ENCODE assay signal across 16 cellular contexts in genomic region chr7:73602721-73603651, GRCh38. TPM values are rescaled to one million over a fixed set of nuclear protein-coding genes. Genes with fewer than 3 reads are reported as not detected.
DNase-seq lines count a peak whose midpoint lies in the region; ATAC-seq and TF ChIP-seq lines count a peak whose summit lies in the region.
"Had no signal": no experiment of that assay in that cellular context is flagged by ENCODE, and none has a peak within 500 bp of the region (broad histone marks: within the 10 kb centered on the region; RNA-seq: fewer than 3 reads in every experiment).

No MANE protein-coding gene starts in this region.

- peaks cover 19% of the 10 kb centered on the region for H3K27me3 Mint-ChIP-seq in nephron progenitor cell (ENCODE audit: low read depth, poor library complexity)

- H4K20me1 ChIP-seq in PC-3 (ENCODE audit: low read length) (no peaks in the 10 kb centered on the region), MM.1S (ENCODE audit: insufficient read depth, low read length) (no peaks in the 10 kb centered on the region)

- ATAC-seq in PC-3 (peak; percentile 46), esophagus mucosa (no peak), GM19395 (IDR thresholded peaks at IDR 0.05; ENCODE audit: unreplicated experiment) (no peak)

- H3K9me2 ChIP-seq in PC-3 (replicated peaks; ENCODE audit: low read length) (no peaks in the 10 kb centered on the region), MM.1S (replicated peaks; ENCODE audit: insufficient read depth, low read length) (no peaks in the 10 kb centered on the region)

- H3K79me2 ChIP-seq in PC-3 (ENCODE audit: low read length): no peaks in the 10 kb centered on the region
- H3K79me2 ChIP-seq in MM.1S (ENCODE audit: low read length): no peaks in the 10 kb centered on the region

- H3K9me3 Mint-ChIP-seq in nephron progenitor cell: no peaks in the 10 kb centered on the region
- H3K9me3 Mint-ChIP-seq: activated B cell treated with CpG ODN at 0.5 μM for 24 hours had no signal

- POLR2A ChIA-PET in PC-3 (lab: Charles Lee; ENCODE audit: unreplicated experiment): interaction anchor here (0.6 kb wide), 1 partner anchor 86 kb away, joined by 3 read pairs; no protein-coding TSS in a partner anchor

- no peak overlapping the region for H3K4me3 ChIP-seq in PC-3 (ENCODE audit: low read length)
- H3K4me3 ChIP-seq in endocrine pancreas (ENCODE audit: control insufficient read depth, insufficient read depth, low read length): no peak overlapping the region
- H3K4me3 ChIP-seq in MM.1S (ENCODE audit: low read length): no peak overlapping the region

- no TSS peak for BruUV-seq in PC-3 (replicated peaks; lab: Mats Ljungman, UMichigan)

- H3K27me3 ChIP-seq in PC-3 (ENCODE audit: low read length) (no peaks in the 10 kb centered on the region), endocrine pancreas (ENCODE audit: control insufficient read depth, insufficient read depth, low read length) (no peaks in the 10 kb centered on the region), MM.1S (replicated peaks; ENCODE audit: insufficient read depth, low read length) (peaks cover 53% of the 10 kb centered on the region)

- DNase-seq in CD1c-positive myeloid dendritic cell (ENCODE audit: extremely low spot score) (peak; percentile 48), PC-3 (no peak), nephron progenitor cell (no peak), MM.1S (no peak), GM13976 (ENCODE audit: low spot score) (no peak)
- DNase-seq: activated B cell treated with CpG ODN at 0.5 μM for 24 hours, activated gamma-delta T cell, aorta, Kasumi-1, NCI-H510A, T-helper 1 cell had no signal

- CTCF ChIA-PET in PC-3 (lab: Charles Lee): no interaction called here

- H3K4me2 ChIP-seq in PC-3 (ENCODE audit: low read length) (no peak overlapping the region), MM.1S (ENCODE audit: low read depth, low read length) (no peak overlapping the region)

- TF ChIP-seq CTCF in PC-3 (conservative IDR thresholded peaks at IDR 0.05; ENCODE audit: low read depth, low read length) (no peak), nephron progenitor cell (IDR thresholded peaks at IDR 0.05) (no peak), MM.1S (IDR thresholded peaks at IDR 0.05; ENCODE audit: low read length) (no peak), GM13976 (IDR thresholded peaks at IDR 0.05; ENCODE audit: borderline replicate concordance, control extremely low read depth, extremely low read depth, insufficient read depth, missing control alignments) (no peak)

- no peaks in the 10 kb centered on the region for H3K4me1 ChIP-seq in PC-3 (ENCODE audit: insufficient read depth, low read length)
- no peaks in the 10 kb centered on the region for H3K4me1 ChIP-seq in endocrine pancreas (ENCODE audit: control insufficient read depth, insufficient read depth, low read length)
- no peaks in the 10 kb centered on the region for H3K4me1 ChIP-seq in MM.1S (ENCODE audit: low read length)

- H3K27ac Mint-ChIP-seq in nephron progenitor cell: peak overlapping the region; percentile 39
- H3K27ac Mint-ChIP-seq: activated B cell treated with CpG ODN at 0.5 μM for 24 hours had no signal

- in situ Hi-C loops in GM13976 (cut with MboI; ENCODE audit: low sequenced_read_pairs, unreplicated experiment): no loop called here

- intact Hi-C loops in PC-3 (cut with micrococcal nuclease): no loop called here

- H3F3A ChIP-seq in PC-3 (ENCODE audit: low read length, unreplicated experiment) (no peaks in the 10 kb centered on the region), MM.1S (ENCODE audit: insufficient read depth, low read length) (no peaks in the 10 kb centered on the region)

- H3K4me1 Mint-ChIP-seq in nephron progenitor cell: peaks cover 11% of the 10 kb centered on the region

- H3K9me3 ChIP-seq in PC-3 (ENCODE audit: low read length) (no peaks in the 10 kb centered on the region), endocrine pancreas (ENCODE audit: control insufficient read depth, low read length) (no peaks in the 10 kb centered on the region), MM.1S (replicated peaks; ENCODE audit: insufficient read depth, low read length) (no peaks in the 10 kb centered on the region)

- H3K27ac ChIP-seq in PC-3 (ENCODE audit: low read length) (no peak overlapping the region), MM.1S (ENCODE audit: low read length) (no peak overlapping the region)

- no peaks in the 10 kb centered on the region for H3K36me3 Mint-ChIP-seq in nephron progenitor cell (ENCODE audit: low read depth)

- no peak overlapping the region for H3K4me3 Mint-ChIP-seq in nephron progenitor cell
- H3K4me3 Mint-ChIP-seq: activated B cell treated with CpG ODN at 0.5 μM for 24 hours had no signal

- no peak overlapping the region for H3K9ac ChIP-seq in PC-3 (ENCODE audit: low read length)
- peak overlapping the region; percentile 42 for H3K9ac ChIP-seq in endocrine pancreas (ENCODE audit: control insufficient read depth, insufficient read depth, low read length)
- H3K9ac ChIP-seq in MM.1S (ENCODE audit: low read length): no peak overlapping the region

- H2AFZ ChIP-seq in PC-3 (ENCODE audit: low read length) (no peak overlapping the region), MM.1S (ENCODE audit: low read length) (no peak overlapping the region)

- H3K36me3 ChIP-seq in PC-3 (ENCODE audit: low read depth, low read length) (no peaks in the 10 kb centered on the region), endocrine pancreas (ENCODE audit: control insufficient read depth, insufficient read depth, low read length) (no peaks in the 10 kb centered on the region), MM.1S (replicated peaks; ENCODE audit: insufficient read depth, low read length) (no peaks in the 10 kb centered on the region)

RNA-seq across cellular contexts. Expression of gene MLXIPL, which starts 21.3 kb away (rescaled TPM):
- 4.7 and 6.9 TPM in 2 replicates for total RNA-seq in PC-3 (2014; rRNA removed)
- 0.52 TPM for total RNA-seq in esophagus mucosa
- total RNA-seq: activated B cell treated with CpG ODN at 0.5 μM for 24 hours, endothelial cell of umbilical vein, OCI-LY7 had no signal

RNA-seq across cellular contexts. Expression of gene TBL2, which starts 24.6 kb away (rescaled TPM):
- total RNA-seq in PC-3 (2014; rRNA removed) (62.8 and 73.0 TPM in 2 replicates), esophagus mucosa (19.2 TPM)

RNA-seq across cellular contexts. Expression of gene BCL7B, which starts 45.5 kb away (rescaled TPM):
- total RNA-seq in PC-3 (2014; rRNA removed) (41.0 and 46.5 TPM in 2 replicates), esophagus mucosa (34.8 TPM)
